In the genomic region with DNA sequence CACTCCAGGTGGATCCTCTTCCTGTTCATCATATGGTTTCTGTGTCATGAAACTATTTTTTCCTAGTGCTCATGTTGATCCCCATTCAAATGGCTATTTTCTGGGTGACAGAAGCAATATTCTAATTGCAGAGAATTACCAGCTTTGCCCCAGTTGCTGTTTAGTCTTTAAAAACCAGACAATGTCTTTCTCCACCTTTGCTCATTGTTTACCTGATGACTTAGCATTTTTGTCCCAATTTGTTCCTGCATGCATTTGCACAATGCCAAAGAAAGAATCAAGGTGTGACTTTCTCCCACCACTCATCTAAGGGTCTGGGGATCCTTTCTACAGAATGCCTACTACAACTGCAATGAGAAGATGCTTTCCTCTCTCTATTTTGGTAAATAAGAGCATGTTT, we compare ENCODE assay signal across 32 cellular contexts.
"Had no signal": no experiment of that assay in that cellular context is flagged by ENCODE, and none has a peak within 500 bp of the region (broad histone marks: within the 10 kb centered on the region; RNA-seq: fewer than 3 reads in every experiment).

No MANE protein-coding gene starts in this region.

- H3K27ac ChIP-seq: brain microvascular endothelial cell, Peyer's patch, RWPE1, SJCRH30, VCaP had no signal

- H3K4me2 ChIP-seq: SK-N-SH had no signal

- H3K27ac Mint-ChIP-seq: activated CD4-positive, alpha-beta memory T cell treated with anti-CD3 and anti-CD28 coated beads, Interleukin-2, amount 10 ng/mL, durations not matched to agents 7 days and 5 days; activated CD4-positive, alpha-beta T cell treated with anti-CD3 and anti-CD28 coated beads for 36 hours; activated naive CD4-positive, alpha-beta T cell treated with anti-CD3 and anti-CD28 coated beads, Interleukin-2, amount 10 ng/mL, durations not matched to agents 7 days and 5 days; activated naive CD8-positive, alpha-beta T cell treated with anti-CD3 and anti-CD28 coated beads for 36 hours; activated T-cell treated with anti-CD3 and anti-CD28 coated beads, Interleukin-2, amount 50 U/mL, for 72 hours; activated T-helper 2 cell treated with anti-CD3 and anti-CD28 coated beads, Interferon-gamma antibody, Interleukin-2, Interleukin-4, amounts not matched to agents 10 μg/mL and 5 μg/mL and 100 μg/mL, durations not matched to agents 14 hours and 24 hours and 36 hours had no signal

- ATAC-seq: activated CD4-positive, alpha-beta T cell treated with anti-CD3 and anti-CD28 coated beads for 36 hours; activated T-cell treated with anti-CD3 and anti-CD28 coated beads, Interleukin-2, amount 50 U/mL, for 72 hours had no signal

- H3K4me1 ChIP-seq: Peyer's patch, SJCRH30 had no signal

- H3K9ac ChIP-seq: SK-N-SH had no signal

- H3K36me3 Mint-ChIP-seq: activated naive CD4-positive, alpha-beta T cell treated with anti-CD3 and anti-CD28 coated beads, Interleukin-2, amount 10 ng/mL, durations not matched to agents 7 days and 5 days; activated naive CD8-positive, alpha-beta T cell treated with anti-CD3 and anti-CD28 coated beads for 36 hours had no signal

- H3K4me3 Mint-ChIP-seq: activated CD4-positive, alpha-beta memory T cell treated with anti-CD3 and anti-CD28 coated beads, Interleukin-2, amount 10 ng/mL, durations not matched to agents 7 days and 5 days; activated CD4-positive, alpha-beta T cell treated with anti-CD3 and anti-CD28 coated beads for 36 hours; activated naive CD4-positive, alpha-beta T cell treated with anti-CD3 and anti-CD28 coated beads, Interleukin-2, amount 10 ng/mL, durations not matched to agents 7 days and 5 days; activated naive CD8-positive, alpha-beta T cell treated with anti-CD3 and anti-CD28 coated beads for 36 hours; activated T-cell treated with anti-CD3 and anti-CD28 coated beads, Interleukin-2, amount 50 U/mL, for 72 hours had no signal

- DNase-seq: activated CD4-positive, alpha-beta memory T cell treated with anti-CD3 and anti-CD28 coated beads, Interleukin-2, amount 10 ng/mL, durations not matched to agents 7 days and 5 days; activated CD4-positive, alpha-beta T cell treated with anti-CD3 and anti-CD28 coated beads for 36 hours; activated CD4-positive, alpha-beta T cell treated with anti-CD3 and anti-CD28 coated beads, Interleukin-2, amount 50 U/mL, for 1 hour; activated CD8-positive, alpha-beta memory T cell treated with anti-CD3 and anti-CD28 coated beads, Interleukin-2, amount 50 U/mL, for 4 hours; activated gamma-delta T cell treated with Interleukin-2 at 50 U/mL for 16 hours; activated naive CD4-positive, alpha-beta T cell treated with anti-CD3 and anti-CD28 coated beads, Interleukin-2, amount 10 ng/mL, durations not matched to agents 7 days and 5 days; activated naive CD8-positive, alpha-beta T cell treated with anti-CD3 and anti-CD28 coated beads for 36 hours; activated T-cell treated with anti-CD3 and anti-CD28 coated beads, Interleukin-2, amount 50 U/mL, for 72 hours; brain microvascular endothelial cell; caudate nucleus; KG1; MV-4-11; NCI-H1092 treated with DMSO at 0.1 percent for 48 hours; NCI-H1417 treated with DMSO at 0.1 percent for 48 hours; NCI-H1694; NCI-H2029; NCI-H2107; NCI-H2171 treated with DMSO at 0.1 percent for 48 hours; NCI-H345; NCI-H510A; NCI-H526 treated with DMSO at 0.1 percent for 48 hours; NCI-H82; NK-92 treated with Interleukin-12 subunit alpha and Interleukin-12 subunit beta, amount 100 ng/mL, for 24 hours; OCI-M1; Peyer's patch; Right ventricle myocardium superior; SJCRH30; T-helper 1 cell had no signal

- H3K4me1 Mint-ChIP-seq: activated CD4-positive, alpha-beta memory T cell treated with anti-CD3 and anti-CD28 coated beads, Interleukin-2, amount 10 ng/mL, durations not matched to agents 7 days and 5 days; activated CD4-positive, alpha-beta T cell treated with anti-CD3 and anti-CD28 coated beads for 36 hours; activated naive CD4-positive, alpha-beta T cell treated with anti-CD3 and anti-CD28 coated beads, Interleukin-2, amount 10 ng/mL, durations not matched to agents 7 days and 5 days; activated naive CD8-positive, alpha-beta T cell treated with anti-CD3 and anti-CD28 coated beads for 36 hours had no signal

- H3K27me3 ChIP-seq: brain microvascular endothelial cell, Peyer's patch, SJCRH30 had no signal

- H3K9me3 ChIP-seq: Peyer's patch, SJCRH30, SK-N-SH had no signal

- H3K9me3 Mint-ChIP-seq: activated CD4-positive, alpha-beta memory T cell treated with anti-CD3 and anti-CD28 coated beads, Interleukin-2, amount 10 ng/mL, durations not matched to agents 7 days and 5 days; activated naive CD8-positive, alpha-beta T cell treated with anti-CD3 and anti-CD28 coated beads for 36 hours; activated T-cell treated with anti-CD3 and anti-CD28 coated beads, Interleukin-2, amount 50 U/mL, for 72 hours; activated T-helper 2 cell treated with anti-CD3 and anti-CD28 coated beads, Interferon-gamma antibody, Interleukin-2, Interleukin-4, amounts not matched to agents 10 μg/mL and 5 μg/mL and 100 μg/mL, durations not matched to agents 14 hours and 24 hours and 36 hours had no signal

- H3K36me3 ChIP-seq: brain microvascular endothelial cell, Peyer's patch, SJCRH30 had no signal

- H3K27me3 Mint-ChIP-seq: activated naive CD4-positive, alpha-beta T cell treated with anti-CD3 and anti-CD28 coated beads, Interleukin-2, amount 10 ng/mL, durations not matched to agents 7 days and 5 days had no signal

- H3K4me3 ChIP-seq: Peyer's patch, SJCRH30 had no signal
